In the genomic region with DNA sequence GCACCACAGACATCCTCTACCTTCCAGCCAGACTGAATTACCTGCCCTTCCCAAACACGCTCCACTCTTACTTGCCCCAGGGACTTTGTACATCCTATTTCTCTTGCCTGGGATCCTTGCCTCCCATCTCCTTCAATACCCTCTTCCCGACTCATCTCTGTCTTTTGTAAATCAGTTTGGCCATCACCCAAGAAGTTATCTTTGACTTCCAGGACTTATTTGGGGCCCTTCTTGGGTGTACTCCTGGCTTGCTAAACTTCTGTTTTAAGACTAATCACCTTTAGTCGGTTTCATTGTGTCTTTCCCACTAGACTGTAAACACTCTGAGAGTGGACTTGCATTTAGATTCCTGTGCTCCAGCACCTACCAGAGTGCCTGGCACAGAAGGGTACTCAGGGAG, we compare ENCODE assay signal across 8 cellular contexts.
"Had no signal": no experiment of that assay in that cellular context is flagged by ENCODE, and none has a peak within 500 bp of the region (broad histone marks: within the 10 kb centered on the region; RNA-seq: fewer than 3 reads in every experiment).

No MANE protein-coding gene starts in this region.

- H3K27ac Mint-ChIP-seq: IgD-negative memory B cell had no signal

- H3K9me3 Mint-ChIP-seq: H9 had no signal

- DNase-seq: GM23248, GOT3, H9, HCEC 1CT, KG1 had no signal

- H3K4me3 Mint-ChIP-seq: H9, IgD-negative memory B cell had no signal

- ATAC-seq: HepG2 had no signal

- H3K27me3 Mint-ChIP-seq: IgD-negative memory B cell had no signal

- FAIRE-seq: HepG2 had no signal

- H2AFZ ChIP-seq: GM23248 had no signal

- H3K9ac ChIP-seq: GM23248 had no signal

- H3K4me1 Mint-ChIP-seq: H9, IgD-negative memory B cell had no signal

- H3K36me3 Mint-ChIP-seq: IgD-negative memory B cell had no signal

- H3K4me3 ChIP-seq: GM23248 had no signal

- H3K27ac ChIP-seq: GM23248, HL-60 had no signal
